8 cellular contexts compared by ENCODE assay signal in the genomic region with DNA sequence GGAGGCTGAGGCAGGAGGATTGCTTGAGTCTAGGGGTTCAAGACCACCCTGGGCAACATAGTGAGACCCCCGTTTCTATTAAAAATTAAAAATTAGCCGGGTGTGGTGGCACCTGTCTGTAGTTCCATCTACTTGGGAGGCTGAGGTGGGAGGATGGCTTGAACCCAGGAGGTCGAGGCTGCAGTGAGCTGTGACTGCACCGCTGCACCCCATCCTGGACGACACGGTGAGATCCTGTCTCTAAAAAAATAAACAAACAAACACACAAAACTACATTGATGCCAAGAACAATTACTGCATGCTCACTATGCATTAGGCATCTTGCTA. TPM values are rescaled to one million over a fixed set of nuclear protein-coding genes. Genes with fewer than 3 reads are reported as not detected.
DNase-seq lines count a peak whose midpoint lies in the region; TF ChIP-seq lines count a peak whose summit lies in the region.

No MANE protein-coding gene starts in this region.

- no peaks in the 10 kb centered on the region; a peak in 1 of 5 replicates for H3K9me3 Mint-ChIP-seq in H9
- no peaks in the 10 kb centered on the region for H3K9me3 Mint-ChIP-seq in activated CD4-positive, alpha-beta memory T cell treated with anti-CD3 and anti-CD28 coated beads for 36 hours

- no peak overlapping the region for H4K91ac ChIP-seq in H9 (ENCODE audit: insufficient read length, low read depth, low read length)

- peak overlapping the region in 1 of 3 experiments; percentile 70; a peak in 2 of 7 replicates for H3K27ac Mint-ChIP-seq in H9
- no peak overlapping the region for H3K27ac Mint-ChIP-seq in activated CD4-positive, alpha-beta memory T cell treated with anti-CD3 and anti-CD28 coated beads for 36 hours

- no peaks in the 10 kb centered on the region for H4K20me1 ChIP-seq in H9 (ENCODE audit: control insufficient read depth, insufficient read depth, insufficient read length)

- H3K4ac ChIP-seq in H9 (ENCODE audit: low read depth, low read length) = no peak overlapping the region

- H3K14ac ChIP-seq in H9 (ENCODE audit: insufficient read depth, low read length) = no peak overlapping the region

- H3K9ac ChIP-seq in H9 (ENCODE audit: extremely low read depth, insufficient read length, low read length) = no peak overlapping the region
- peak overlapping the region; percentile 46 for H3K9ac ChIP-seq in skeletal muscle satellite cell (ENCODE audit: low read depth, low read length)

- H3K56ac ChIP-seq in H9 (ENCODE audit: insufficient read length, low read depth, low read length) = no peak overlapping the region

- H3K4me2 ChIP-seq in H9 (ENCODE audit: insufficient read depth, insufficient read length, low read length) = peak overlapping the region; percentile 57
- peak overlapping the region; percentile 80 for H3K4me2 ChIP-seq in skeletal muscle satellite cell (ENCODE audit: low read length)

- DNase-seq in H9 = no peak
- no peak for DNase-seq in activated CD4-positive, alpha-beta memory T cell treated with anti-CD3 and anti-CD28 coated beads for 36 hours
- DNase-seq in left ventricle myocardium inferior = no peak
- no peak for DNase-seq in cerebellar cortex (ENCODE audit: low spot score)
- DNase-seq in NCI-H1417 treated with DMSO at 0.1 percent for 48 hours (lab: John Stamatoyannopoulos, UW) = no peak
- no peak for DNase-seq in globus pallidus (ENCODE audit: low spot score)
- no peak for DNase-seq in HUDEP-2 (lab: John Stamatoyannopoulos, UW; ENCODE audit: unreplicated experiment in 76 of 76)

- H3K4me3 ChIP-seq in left ventricle myocardium inferior (peak overlapping the region; percentile 97), skeletal muscle satellite cell (ENCODE audit: low read length) (peak overlapping the region; percentile 76)

- H2AFZ ChIP-seq in H9 (ENCODE audit: low read length) = no peak overlapping the region

- no peak overlapping the region for H2BK15ac ChIP-seq in H9 (ENCODE audit: low read depth, low read length)

- no peak overlapping the region for H2BK12ac ChIP-seq in H9 (ENCODE audit: insufficient read length, low read depth, low read length)

- CTCF ChIA-PET in activated CD4-positive, alpha-beta memory T cell treated with anti-CD3 and anti-CD28 coated beads for 36 hours (lab: Charles Lee) = interaction anchor here (0.8 to 5.4 kb wide), 3 partner anchors 27 to 160 kb away, joined by 3 to 46 read pairs (median 3); partner anchors contain the start of genes MRM2 and NUDT1

- intact Hi-C loops in activated CD4-positive, alpha-beta memory T cell treated with anti-CD3 and anti-CD28 coated beads for 36 hours (cut with micrococcal nuclease) = loop anchor here (5.0 kb wide), 2 partner anchors 120 to 230 kb away; partner anchors contain the start of gene TTYH3
- intact Hi-C loops in left ventricle myocardium inferior (cut with micrococcal nuclease) = no loop called here

- no CpG with 5 or more reads among the region's 6 CpGs for WGBS in H9 (ENCODE audit: extremely low coverage, insufficient read length, low lambda C conversion rate)

- H3K27me3 Mint-ChIP-seq in H9 (ENCODE audit: low read depth) = peaks cover 2% of the 10 kb centered on the region; the same call in 1 of the 2 replicates
- H3K27me3 Mint-ChIP-seq in activated CD4-positive, alpha-beta memory T cell treated with anti-CD3 and anti-CD28 coated beads for 36 hours = no peaks in the 10 kb centered on the region

- no peak overlapping the region for H2BK20ac ChIP-seq in H9 (ENCODE audit: low read depth, low read length, poor library complexity, severe bottlenecking)

- no peak overlapping the region for H3T11ph ChIP-seq in H9 (ENCODE audit: low read length)

- peak overlapping the region; percentile 74 to 88 for H3K4me3 Mint-ChIP-seq in H9
- H3K4me3 Mint-ChIP-seq in activated CD4-positive, alpha-beta memory T cell treated with anti-CD3 and anti-CD28 coated beads for 36 hours = peak overlapping the region; percentile 79

- POLR2A ChIA-PET in activated CD4-positive, alpha-beta memory T cell treated with anti-CD3 and anti-CD28 coated beads for 36 hours (lab: Charles Lee) = no interaction called here

- H3K36me3 Mint-ChIP-seq in H9 (ENCODE audit: insufficient read depth in 1 of 3, low read depth in 3 of 3) = no peaks in the 10 kb centered on the region; a peak in 3 of 7 replicates
- peaks cover 4% of the 10 kb centered on the region for H3K36me3 Mint-ChIP-seq in activated CD4-positive, alpha-beta memory T cell treated with anti-CD3 and anti-CD28 coated beads for 36 hours

- no peak overlapping the region for H2BK120ac ChIP-seq in H9 (ENCODE audit: low read depth, low read length, poor library complexity, severe bottlenecking)

- peaks cover 29 to 31% of the 10 kb centered on the region in 2 experiments for H3K4me1 Mint-ChIP-seq in H9
- H3K4me1 Mint-ChIP-seq in activated CD4-positive, alpha-beta memory T cell treated with anti-CD3 and anti-CD28 coated beads for 36 hours (ENCODE audit: low read depth) = peaks cover 42% of the 10 kb centered on the region

- H2BK5ac ChIP-seq in H9 (ENCODE audit: insufficient read length, low read length) = no peak overlapping the region

- H3K23me2 ChIP-seq in H9 (ENCODE audit: insufficient read length, low read depth, low read length, poor library complexity, severe bottlenecking) = peaks cover 11% of the 10 kb centered on the region

- H3K23ac ChIP-seq in H9 (ENCODE audit: insufficient read length, low read depth, low read length) = no peak overlapping the region

- peaks cover 3% of the 10 kb centered on the region for H3K79me1 ChIP-seq in H9 (ENCODE audit: insufficient read depth, low read depth, low read length, poor library complexity, severe bottlenecking)

- no peak overlapping the region for H3K18ac ChIP-seq in H9 (ENCODE audit: insufficient read length, low read depth, low read length)

- H3K4me1 ChIP-seq in H9 (ENCODE audit: insufficient read depth, low read length) = no peaks in the 10 kb centered on the region
- H3K4me1 ChIP-seq in left ventricle myocardium inferior = peaks cover 77% of the 10 kb centered on the region
- H3K4me1 ChIP-seq in skeletal muscle satellite cell (ENCODE audit: control insufficient read depth, insufficient read depth, low read length) = peaks cover 24% of the 10 kb centered on the region

- H3K27ac ChIP-seq in H9 (ENCODE audit: insufficient read length, low read depth, low read length) = no peak overlapping the region
- H3K27ac ChIP-seq in left ventricle myocardium inferior (replicated peaks) = peak overlapping the region; percentile 82

- no peak overlapping the region for H4K8ac ChIP-seq in H9 (replicated peaks; ENCODE audit: insufficient read length, low read depth, low read length)

- no peaks in the 10 kb centered on the region for H3K9me3 ChIP-seq in H9 (ENCODE audit: control insufficient read depth, low read depth, low read length)
- no peaks in the 10 kb centered on the region for H3K9me3 ChIP-seq in left ventricle myocardium inferior (replicated peaks)
- no peaks in the 10 kb centered on the region for H3K9me3 ChIP-seq in skeletal muscle satellite cell (replicated peaks; ENCODE audit: low read length)

- H3K79me2 ChIP-seq in H9 (ENCODE audit: insufficient read depth, low read length) = peaks cover 2% of the 10 kb centered on the region; the same call in 1 of the 2 replicates

- no peak overlapping the region for H2AK5ac ChIP-seq in H9 (ENCODE audit: insufficient read length, low read length)

- no peaks in the 10 kb centered on the region for H3K36me3 ChIP-seq in left ventricle myocardium inferior
- H3K36me3 ChIP-seq in skeletal muscle satellite cell (ENCODE audit: insufficient read depth, low read length) = no peaks in the 10 kb centered on the region

- no peaks in the 10 kb centered on the region for H3K27me3 ChIP-seq in H9 (ENCODE audit: insufficient read depth, low read length)
- no peaks in the 10 kb centered on the region for H3K27me3 ChIP-seq in left ventricle myocardium inferior (ENCODE audit: low read depth)
- no peaks in the 10 kb centered on the region for H3K27me3 ChIP-seq in skeletal muscle satellite cell (ENCODE audit: control insufficient read depth, insufficient read depth, low read length)

- no peak overlapping the region for H4K5ac ChIP-seq in H9 (ENCODE audit: insufficient read length, low read depth, low read length)

- TF ChIP-seq CTCF in H9 (conservative IDR thresholded peaks at IDR 0.05) (no peak), left ventricle myocardium inferior (IDR thresholded peaks at IDR 0.05; ENCODE audit: borderline replicate concordance) (no peak)

RNA-seq across cellular contexts. Expression of gene CHST12, which starts 0.8 kb away (rescaled TPM):
- total RNA-seq in H9 (2021) = 18.4 and 19.3 TPM in 2 replicates
- 1 to 10 TPM; 3.7 to 3.9 TPM for total RNA-seq in activated CD4-positive, alpha-beta memory T cell treated with anti-CD3 and anti-CD28 coated beads for 36 hours
- total RNA-seq in left ventricle myocardium inferior = 15.3 TPM
- 2.0 and 6.3 TPM in 2 replicates for total RNA-seq in skeletal muscle satellite cell (2012; rRNA removed)

RNA-seq across cellular contexts. Expression of gene EIF3B, which starts 48.0 kb away (rescaled TPM):
- total RNA-seq in H9 (2021) (337 and 343 TPM in 2 replicates), left ventricle myocardium inferior (68.9 TPM)
- 100 to 1,000 TPM; 179 to 182 TPM for total RNA-seq in activated CD4-positive, alpha-beta memory T cell treated with anti-CD3 and anti-CD28 coated beads for 36 hours
- total RNA-seq in skeletal muscle satellite cell (2012; rRNA removed) = 225 and 233 TPM in 2 replicates
